13 cellular contexts compared by ENCODE assay signal in the genomic region with DNA sequence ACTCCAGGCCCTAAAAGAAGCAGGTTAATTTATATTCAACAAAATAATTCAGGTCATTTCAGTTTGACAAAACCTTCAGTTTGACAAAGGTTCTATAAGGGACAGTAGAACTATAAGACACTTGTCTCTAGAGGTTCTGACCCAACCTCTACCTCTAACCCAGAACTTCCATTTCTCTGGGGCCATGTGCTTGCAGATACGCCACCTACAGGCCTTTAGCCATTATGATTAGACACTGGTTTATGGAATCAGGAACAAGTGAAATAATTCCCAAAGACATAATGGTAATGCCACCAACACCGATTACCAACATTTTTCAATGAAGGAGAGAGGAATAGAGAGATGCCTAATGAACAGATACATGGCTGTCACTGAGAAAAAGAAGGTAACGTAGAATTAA.
DNase-seq lines count a peak whose midpoint lies in the region; ATAC-seq and TF ChIP-seq lines count a peak whose summit lies in the region.
"Had no signal": no experiment of that assay in that cellular context is flagged by ENCODE, and none has a peak within 500 bp of the region (broad histone marks: within the 10 kb centered on the region; RNA-seq: fewer than 3 reads in every experiment).

No MANE protein-coding gene starts in this region.

- intact Hi-C loops in body of pancreas (cut with DNase I), result no loop called here

- H3K27me3 Mint-ChIP-seq in nephron progenitor cell (ENCODE audit: low read depth, poor library complexity), result peaks cover 12% of the 10 kb centered on the region
- no peaks in the 10 kb centered on the region for H3K27me3 Mint-ChIP-seq in effector memory CD8-positive, alpha-beta T cell
- H3K27me3 Mint-ChIP-seq: activated naive CD8-positive, alpha-beta T cell treated with anti-CD3 and anti-CD28 coated beads for 36 hours had no signal

- no peaks in the 10 kb centered on the region for H3K9me3 ChIP-seq in body of pancreas
- H3K9me3 ChIP-seq: prostate gland had no signal

- H3K36me3 Mint-ChIP-seq in nephron progenitor cell (ENCODE audit: low read depth), result no peaks in the 10 kb centered on the region
- no peaks in the 10 kb centered on the region for H3K36me3 Mint-ChIP-seq in effector memory CD8-positive, alpha-beta T cell (ENCODE audit: insufficient read depth)
- H3K36me3 Mint-ChIP-seq: activated naive CD8-positive, alpha-beta T cell treated with anti-CD3 and anti-CD28 coated beads for 36 hours had no signal

- peaks cover 5% of the 10 kb centered on the region for H3K4me1 Mint-ChIP-seq in nephron progenitor cell
- no peaks in the 10 kb centered on the region for H3K4me1 Mint-ChIP-seq in effector memory CD8-positive, alpha-beta T cell (ENCODE audit: low read depth in 2 of 2)
- H3K4me1 Mint-ChIP-seq: activated naive CD8-positive, alpha-beta T cell treated with anti-CD3 and anti-CD28 coated beads for 36 hours had no signal

- H3K36me3 ChIP-seq in body of pancreas (replicated peaks in 1 of 2; ENCODE audit: insufficient read depth in 1 of 2, low read depth in 2 of 2), result no peaks in the 10 kb centered on the region
- H3K36me3 ChIP-seq: prostate gland had no signal

- peak; percentile 8 for DNase-seq in GM12865 (ENCODE audit: low read depth)
- DNase-seq in Jurkat, Clone E6-1 (ENCODE audit: low read depth, low spot score), result peak; percentile 1
- peak in 2 of 4 donors; percentile 2 to 6 for DNase-seq in body of pancreas
- no peak for DNase-seq in nephron progenitor cell
- no peak for DNase-seq in NCI-H187 treated with DMSO at 0.1 percent for 48 hours (lab: John Stamatoyannopoulos, UW)
- DNase-seq in effector memory CD8-positive, alpha-beta T cell, result no peak
- no peak for DNase-seq in cerebellum (ENCODE audit: low spot score)
- DNase-seq: activated CD4-positive, alpha-beta T cell treated with anti-CD3 and anti-CD28 coated beads for 4 hours; activated naive CD8-positive, alpha-beta T cell treated with anti-CD3 and anti-CD28 coated beads for 36 hours; NCI-H1417 treated with DMSO at 0.1 percent for 48 hours; SHP77 had no signal

- H3K4me3 Mint-ChIP-seq in nephron progenitor cell, result no peak overlapping the region
- no peak overlapping the region for H3K4me3 Mint-ChIP-seq in effector memory CD8-positive, alpha-beta T cell
- H3K4me3 Mint-ChIP-seq: activated naive CD8-positive, alpha-beta T cell treated with anti-CD3 and anti-CD28 coated beads for 36 hours had no signal

- no peak for ATAC-seq in body of pancreas
- no peak for ATAC-seq in effector memory CD8-positive, alpha-beta T cell (replicated peaks)
- no peak for ATAC-seq in GM21367 (IDR thresholded peaks at IDR 0.05; ENCODE audit: unreplicated experiment)

- H3K27me3 ChIP-seq in body of pancreas, result no peaks in the 10 kb centered on the region

- H3K9me3 Mint-ChIP-seq in nephron progenitor cell, result peaks cover 17% of the 10 kb centered on the region
- H3K9me3 Mint-ChIP-seq in effector memory CD8-positive, alpha-beta T cell, result peaks cover 2 to 15% of the 10 kb centered on the region in 2 donors

- TF ChIP-seq CTCF in GM12865 (IDR thresholded peaks at IDR 0.05; ENCODE audit: insufficient read depth, low read depth, low read length, missing control alignments) (peak; percentile 39), body of pancreas (IDR thresholded peaks at IDR 0.05) (peak; percentile 10 to 44 (median 36)), nephron progenitor cell (IDR thresholded peaks at IDR 0.05) (peak; percentile 43)

- no peak for TF ChIP-seq POLR2A in body of pancreas (IDR thresholded peaks at IDR 0.05)

- H3K4me3 ChIP-seq in GM12865 (ENCODE audit: low read depth, low read length) (no peak overlapping the region), body of pancreas (no peak overlapping the region)
- no peak overlapping the region for H3K4me3 ChIP-seq in Jurkat, Clone E6-1 (ENCODE audit: low read length)
- H3K4me3 ChIP-seq: prostate gland had no signal

- H3K27ac Mint-ChIP-seq in nephron progenitor cell, result no peak overlapping the region
- no peak overlapping the region for H3K27ac Mint-ChIP-seq in effector memory CD8-positive, alpha-beta T cell
- H3K27ac Mint-ChIP-seq: activated naive CD8-positive, alpha-beta T cell treated with anti-CD3 and anti-CD28 coated beads for 36 hours had no signal

- no peak overlapping the region for H3K27ac ChIP-seq in body of pancreas
- H3K27ac ChIP-seq: prostate gland had no signal

- no peaks in the 10 kb centered on the region for H3K4me1 ChIP-seq in body of pancreas
- H3K4me1 ChIP-seq: prostate gland had no signal

- 62 to 72% methylated on average over 3 of the region's 3 CpGs for WGBS in body of pancreas, 2 donors

Comparison
In these comparisons a context has a peak if more than half of its experiments do, and no peak if none do; other contexts are left out.
1. DNase-seq: peak in GM12865 (single experiment) and Jurkat, Clone E6-1 (single experiment); none in nephron progenitor cell (single experiment), NCI-H187 treated with DMSO at 0.1 percent for 48 hours (single experiment), effector memory CD8-positive, alpha-beta T cell (0 of 3) and cerebellum (single experiment).
2. Peak in every context shown above with its lines, with median percentiles within 50 percentile points of each other: CTCF ChIP-seq.